8 cellular contexts compared by ENCODE assay signal in genomic region chr5:173581408-173582197, GRCh38. TPM values are rescaled to one million over a fixed set of nuclear protein-coding genes. Genes with fewer than 3 reads are reported as not detected.
DNase-seq lines count a peak whose midpoint lies in the region; ATAC-seq and TF ChIP-seq lines count a peak whose summit lies in the region.

No MANE protein-coding gene starts in this region.

- H3K27me3 Mint-ChIP-seq in CD14-positive monocyte (ENCODE audit: low read depth in 3 of 3) (peaks cover 9 to 20% (median 19%) of the 10 kb centered on the region in 3 donors), mesothelial cell of epicardium (ENCODE audit: low read depth) (no peaks in the 10 kb centered on the region)

- H3K4me3 ChIP-seq in HAP-1 (no peak overlapping the region), cardiac fibroblast (replicated peaks in 1 of 2; ENCODE audit: low read depth in 2 of 2, low read length in 2 of 2) (no peak overlapping the region)

- in situ Hi-C loops in HAP-1 (cut with MboI; ENCODE audit: low sequenced_read_pairs) = loop anchor here (5.0 to 25.0 kb wide), 2 partner anchors 289 to 594 kb away; partner anchors contain the start of gene ATP6V0E1

- H3K4me1 ChIP-seq in HAP-1 = no peaks in the 10 kb centered on the region

- H3K9me3 ChIP-seq in HAP-1 = no peaks in the 10 kb centered on the region

- H3K4me3 Mint-ChIP-seq in CD14-positive monocyte = no peak overlapping the region
- H3K4me3 Mint-ChIP-seq in mesothelial cell of epicardium = no peak overlapping the region

- H3K4me1 Mint-ChIP-seq in CD14-positive monocyte (no peaks in the 10 kb centered on the region), mesothelial cell of epicardium (peaks cover 13% of the 10 kb centered on the region)

- H3K36me3 Mint-ChIP-seq in CD14-positive monocyte (no peaks in the 10 kb centered on the region), mesothelial cell of epicardium (peaks cover 11% of the 10 kb centered on the region)

- ATAC-seq in HG02588 (IDR thresholded peaks at IDR 0.05; ENCODE audit: unreplicated experiment) = no peak

- H3K36me3 ChIP-seq in HAP-1 (replicated peaks) = no peaks in the 10 kb centered on the region

- no peak overlapping the region for H3K27ac Mint-ChIP-seq in CD14-positive monocyte
- H3K27ac Mint-ChIP-seq in mesothelial cell of epicardium = peak overlapping the region; percentile 13

- peak; percentile 86 for TF ChIP-seq CTCF in CD14-positive monocyte (IDR thresholded peaks at IDR 0.05)
- peak; percentile 81 for TF ChIP-seq CTCF in cardiac fibroblast (IDR thresholded peaks at IDR 0.05; ENCODE audit: low read depth, low read length)
- peak; percentile 82 for TF ChIP-seq CTCF in mesothelial cell of epicardium (IDR thresholded peaks at IDR 0.05; ENCODE audit: unreplicated experiment)

- no peaks in the 10 kb centered on the region for H3K27me3 ChIP-seq in HAP-1 (ENCODE audit: low read depth)

- peaks cover 5 to 28% (median 25%) of the 10 kb centered on the region in 7 donors for H3K9me3 Mint-ChIP-seq in CD14-positive monocyte
- peaks cover 19% of the 10 kb centered on the region for H3K9me3 Mint-ChIP-seq in mesothelial cell of epicardium

- DNase-seq in CD14-positive monocyte (ENCODE audit: low spot score) (peak; percentile 54), HAP-1 (ENCODE audit: low spot score in 2 of 2) (peak; percentile 21 to 85), T-helper 2 cell (peak in 3 of 5 experiments; percentile 10 to 36 (median 13)), cardiac fibroblast (ENCODE audit: low read depth in 2 of 2) (peak; percentile 46 to 51), mesothelial cell of epicardium (ENCODE audit: low spot score in 2 of 2, unreplicated experiment in 2 of 2) (peak; percentile 40 to 78), NCI-H345 (lab: John Stamatoyannopoulos, UW) (no peak), foreskin melanocyte (no peak)

- intact Hi-C loops in CD14-positive monocyte (cut with micrococcal nuclease) = no loop called here

RNA-seq across cellular contexts. Expression of gene BOD1, which starts 34.8 kb away (rescaled TPM):
- 1 to 10 TPM; 4.5 to 5.8 TPM for polyA plus RNA-seq in CD14-positive monocyte
- 90.6 to 91.9 TPM (median 91.2 TPM) in 3 replicates for total RNA-seq in mesothelial cell of epicardium

Comparison
In these comparisons a context has a peak if more than half of its experiments do, and no peak if none do; other contexts are left out.
1. DNase-seq: peak in CD14-positive monocyte (single experiment), HAP-1 (2 of 2), T-helper 2 cell (3 of 5), cardiac fibroblast (2 of 2) and mesothelial cell of epicardium (2 of 2); none in NCI-H345 (single experiment) and foreskin melanocyte (single experiment).
2. Peak in every context shown above with its lines, with median percentiles within 50 percentile points of each other: CTCF ChIP-seq.